ENCODE assay signal across 23 cellular contexts in genomic region chr2:171807130-171807529, GRCh38.
DNase-seq lines count a peak whose midpoint lies in the region; ATAC-seq and TF ChIP-seq lines count a peak whose summit lies in the region.
"Had no signal": no experiment of that assay in that cellular context is flagged by ENCODE, and none has a peak within 500 bp of the region (broad histone marks: within the 10 kb centered on the region; RNA-seq: fewer than 3 reads in every experiment).

No MANE protein-coding gene starts in this region.

- no peak overlapping the region for H3K27ac ChIP-seq in CD8-positive, alpha-beta T cell (ENCODE audit: low read depth, low read length)
- no peak overlapping the region for H3K27ac ChIP-seq in HEK293 (ENCODE audit: extremely low read depth, low read depth, low read length)
- H3K27ac ChIP-seq: coronary artery, heart right ventricle, skin epidermis, thoracic aorta had no signal

- no peaks in the 10 kb centered on the region for H3K27me3 ChIP-seq in CD8-positive, alpha-beta T cell (ENCODE audit: insufficient read depth, low read length)
- H3K27me3 ChIP-seq: heart right ventricle had no signal

- POLR2A ChIA-PET in CD8-positive, alpha-beta T cell (lab: Charles Lee): no interaction called here
- POLR2A ChIA-PET in HEK293 (lab: Yijun Ruan, JAX): no interaction called here

- H3K36me3 ChIP-seq in CD8-positive, alpha-beta T cell (ENCODE audit: insufficient read depth, low read length): peaks cover 3% of the 10 kb centered on the region
- H3K36me3 ChIP-seq in HEK293 (ENCODE audit: control insufficient read depth in 2 of 2, insufficient read depth in 1 of 2, low read length in 2 of 2): peaks cover 3 to 15% of the 10 kb centered on the region in 2 experiments

- CTCF ChIA-PET in CD8-positive, alpha-beta T cell (lab: Charles Lee): no interaction called here
- CTCF ChIA-PET in HEK293 (lab: Yijun Ruan, JAX): interaction anchor here (0.8 kb wide), 1 partner anchor 306 kb away, joined by 5 read pairs; no protein-coding TSS in a partner anchor

- no peaks in the 10 kb centered on the region for H3K4me1 ChIP-seq in CD8-positive, alpha-beta T cell (ENCODE audit: insufficient read depth, low read length)
- peaks cover 23% of the 10 kb centered on the region for H3K4me1 ChIP-seq in HEK293 (ENCODE audit: control insufficient read depth, insufficient read depth, low read length)

- H3K27me3 Mint-ChIP-seq in CD8-positive, alpha-beta T cell (ENCODE audit: low read depth): no peaks in the 10 kb centered on the region
- H3K27me3 Mint-ChIP-seq in T-helper 17 cell: no peaks in the 10 kb centered on the region
- H3K27me3 Mint-ChIP-seq: brain; stimulated activated memory B cell treated with anti-CD40 and anti-IgM and Interleukin-4, amounts not matched to agents 10 μg/mL and 1 μg/mL and 100 μg/mL, for 72 hours had no signal

- no peaks in the 10 kb centered on the region for H3K4me1 Mint-ChIP-seq in CD8-positive, alpha-beta T cell (ENCODE audit: low read depth)
- peaks cover 4% of the 10 kb centered on the region for H3K4me1 Mint-ChIP-seq in T-helper 17 cell
- H3K4me1 Mint-ChIP-seq: stimulated activated memory B cell treated with anti-CD40 and anti-IgM and Interleukin-4, amounts not matched to agents 10 μg/mL and 1 μg/mL and 100 μg/mL, for 72 hours had no signal

- H3K9me3 ChIP-seq in CD8-positive, alpha-beta T cell (ENCODE audit: low read length): no peaks in the 10 kb centered on the region
- H3K9me3 ChIP-seq in HEK293 (ENCODE audit: control insufficient read depth, insufficient read depth, low read depth, low read length) (no peaks in the 10 kb centered on the region), T-helper 17 cell (ENCODE audit: control insufficient read depth, low read length, poor library complexity, severe bottlenecking) (no peaks in the 10 kb centered on the region)
- H3K9me3 ChIP-seq: heart right ventricle, thoracic aorta had no signal

- intact Hi-C loops in CD8-positive, alpha-beta T cell (cut with DNase I, micrococcal nuclease): no loop called here

- ATAC-seq in CD8-positive, alpha-beta T cell: no peak
- ATAC-seq in T-helper 17 cell: no peak
- no peak for ATAC-seq in GM19463 (IDR thresholded peaks at IDR 0.05; ENCODE audit: unreplicated experiment)
- ATAC-seq: stimulated activated memory B cell treated with anti-CD40 and anti-IgM and Interleukin-4, amounts not matched to agents 10 μg/mL and 1 μg/mL and 100 μg/mL, for 72 hours had no signal

- TF ChIP-seq CTCF in CD8-positive, alpha-beta T cell (IDR thresholded peaks at IDR 0.05): no peak
- no peak for TF ChIP-seq CTCF in HEK293 (tag by site-specific recombination; IDR thresholded peaks at IDR 0.05)

- H3K9me3 Mint-ChIP-seq in CD8-positive, alpha-beta T cell: no peaks in the 10 kb centered on the region
- H3K9me3 Mint-ChIP-seq: brain; stimulated activated memory B cell treated with anti-CD40 and anti-IgM and Interleukin-4, amounts not matched to agents 10 μg/mL and 1 μg/mL and 100 μg/mL, for 72 hours had no signal

- peaks cover 66% of the 10 kb centered on the region for H3K36me3 Mint-ChIP-seq in CD8-positive, alpha-beta T cell
- H3K36me3 Mint-ChIP-seq in T-helper 17 cell (ENCODE audit: low read depth): peaks cover 6% of the 10 kb centered on the region

- peak overlapping the region; percentile 2 for H3K27ac Mint-ChIP-seq in CD8-positive, alpha-beta T cell
- peak overlapping the region; percentile 51 for H3K27ac Mint-ChIP-seq in T-helper 17 cell
- H3K27ac Mint-ChIP-seq: brain; stimulated activated memory B cell treated with anti-CD40 and anti-IgM and Interleukin-4, amounts not matched to agents 10 μg/mL and 1 μg/mL and 100 μg/mL, for 72 hours had no signal

- H3K4me3 ChIP-seq in CD8-positive, alpha-beta T cell (ENCODE audit: low read depth, low read length): no peak overlapping the region
- no peak overlapping the region for H3K4me3 ChIP-seq in HEK293 (ENCODE audit: low read depth, low read length)
- H3K4me3 ChIP-seq: coronary artery, heart right ventricle, skin epidermis, thoracic aorta had no signal

- DNase-seq in CD8-positive, alpha-beta T cell: no peak
- DNase-seq in T-helper 17 cell (no peak), iris pigment epithelial cell (ENCODE audit: low read depth) (peak; percentile 24), EL (no peak), GM03348 (ENCODE audit: low spot score) (no peak), NCI-H2196 treated with DMSO at 0.1 percent for 48 hours (lab: John Stamatoyannopoulos, UW; ENCODE audit: unreplicated experiment) (no peak)
- DNase-seq: activated CD4-positive, alpha-beta T cell treated with anti-CD3 and anti-CD28 coated beads, Interleukin-2, amount 50 U/mL, for 4 hours; activated CD8-positive, alpha-beta memory T cell treated with anti-CD3 and anti-CD28 coated beads, Interleukin-2, amount 50 U/mL, for 4 hours; activated effector memory CD4-positive, alpha-beta T cell treated with Interleukin-2 at 50 U/mL for 16 hours; C1 segment of cervical spinal cord; H7; heart right ventricle; NCI-H1436 treated with DMSO at 0.1 percent for 48 hours; NCI-H82; stimulated activated CD4-positive, alpha-beta T cell treated with anti-CD3 and anti-CD28 coated beads, Interleukin-2, amount 100 ng/mL, for 24 hours; T-helper 2 cell had no signal

- H3K4me3 Mint-ChIP-seq in CD8-positive, alpha-beta T cell: no peak overlapping the region
- no peak overlapping the region for H3K4me3 Mint-ChIP-seq in T-helper 17 cell
- H3K4me3 Mint-ChIP-seq: brain; stimulated activated memory B cell treated with anti-CD40 and anti-IgM and Interleukin-4, amounts not matched to agents 10 μg/mL and 1 μg/mL and 100 μg/mL, for 72 hours had no signal

TF ChIP-seq in HEK293, 187 proteins besides CTCF, POLR2A, EP300 and RAD21:
- TF ChIP-seq MEIS1 (CRISPR knock-in tag; IDR thresholded peaks at IDR 0.05; ENCODE audit: borderline replicate concordance): peak; percentile 65; the same call in 1 of the 2 replicates
- no peak for TF ChIP-seq ZSCAN5A (tag by site-specific recombination; IDR thresholded peaks at IDR 0.05)
- TF ChIP-seq SP7 (tag by site-specific recombination; IDR thresholded peaks at IDR 0.05): 0 out of 2 replicates have a peak, but pooled peaks have one; percentile 13
